ENCODE assay signal across 8 cellular contexts in the genomic region with DNA sequence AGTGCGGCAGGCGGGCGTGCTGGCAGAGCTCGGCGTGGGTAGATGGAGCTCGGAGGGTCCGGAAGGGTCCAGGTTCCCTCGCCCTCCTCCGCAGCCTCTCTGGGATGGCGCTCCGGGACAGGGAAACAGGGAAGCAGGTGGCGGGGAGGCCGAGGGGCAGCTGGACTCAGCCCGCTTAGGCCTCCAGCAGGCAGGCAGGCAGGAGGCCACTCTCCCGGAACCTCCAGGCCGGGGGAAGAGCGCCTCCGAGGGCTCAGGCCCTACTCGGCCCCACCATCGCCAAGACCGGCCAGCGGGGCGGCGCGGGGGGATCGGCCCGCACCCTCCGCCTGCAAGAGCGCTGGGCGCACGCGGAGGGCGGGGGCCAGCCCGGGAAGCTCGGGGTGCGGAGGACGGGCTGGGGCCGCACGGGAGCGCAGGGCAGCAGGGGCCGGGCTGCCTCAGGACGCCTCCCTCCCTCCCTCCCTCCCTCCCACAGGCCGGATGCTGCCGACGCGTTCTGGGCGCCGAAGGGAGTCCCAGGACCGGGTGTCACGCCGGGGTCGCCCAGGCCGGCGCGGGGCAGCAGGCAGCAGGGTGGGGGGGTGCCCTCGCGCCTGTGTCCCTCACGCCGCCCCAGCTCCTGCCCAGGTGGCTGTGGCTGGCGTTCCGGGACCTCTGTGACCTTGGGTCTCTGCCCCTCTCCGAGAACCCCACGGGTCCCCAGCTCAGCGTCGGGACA. TPM values are rescaled to one million over a fixed set of nuclear protein-coding genes. Genes with fewer than 3 reads are reported as not detected.
DNase-seq lines count a peak whose midpoint lies in the region; ATAC-seq and TF ChIP-seq lines count a peak whose summit lies in the region.

No MANE protein-coding gene starts in this region.

- peak; percentile 26 for ATAC-seq in left colon

- H3K27ac Mint-ChIP-seq in HFFc6 = peak overlapping the region; percentile 53
- H3K27ac Mint-ChIP-seq in stimulated activated naive CD8-positive, alpha-beta T cell treated with anti-CD3 and anti-CD28 coated beads, Interleukin-15, Interleukin-2, amounts not matched to agents 100 ng/mL and 50 ng/mL, for 24 hours = peak overlapping the region; percentile 67

- H3K4me1 Mint-ChIP-seq in HFFc6 (ENCODE audit: low read depth) = peaks cover 22% of the 10 kb centered on the region
- H3K4me1 Mint-ChIP-seq in stimulated activated naive CD8-positive, alpha-beta T cell treated with anti-CD3 and anti-CD28 coated beads, Interleukin-15, Interleukin-2, amounts not matched to agents 100 ng/mL and 50 ng/mL, for 24 hours (ENCODE audit: low read depth) = peaks cover 38% of the 10 kb centered on the region

- H3K27me3 Mint-ChIP-seq in HFFc6 (ENCODE audit: insufficient read depth) = no peaks in the 10 kb centered on the region; the same call in 1 of the 2 replicates
- no peaks in the 10 kb centered on the region for H3K27me3 Mint-ChIP-seq in stimulated activated naive CD8-positive, alpha-beta T cell treated with anti-CD3 and anti-CD28 coated beads, Interleukin-15, Interleukin-2, amounts not matched to agents 100 ng/mL and 50 ng/mL, for 24 hours

- in situ Hi-C loops in T47D (cut with HindIII; ENCODE audit: low pct_unique_long_range_greater_than_20kb, low sequenced_read_pairs) = no loop called here

- intact Hi-C loops in left colon (cut with DNase I, micrococcal nuclease) = no loop called here

- H3K36me3 Mint-ChIP-seq in HFFc6 (ENCODE audit: low read depth) = 0 out of 2 replicates have a peak, but pooled peaks cover 5% of the 10 kb centered on the region
- H3K36me3 Mint-ChIP-seq in stimulated activated naive CD8-positive, alpha-beta T cell treated with anti-CD3 and anti-CD28 coated beads, Interleukin-15, Interleukin-2, amounts not matched to agents 100 ng/mL and 50 ng/mL, for 24 hours (ENCODE audit: low read depth) = peaks cover 4% of the 10 kb centered on the region

- peak overlapping the region; percentile 91 for H3K4me3 Mint-ChIP-seq in HFFc6
- H3K4me3 Mint-ChIP-seq in stimulated activated naive CD8-positive, alpha-beta T cell treated with anti-CD3 and anti-CD28 coated beads, Interleukin-15, Interleukin-2, amounts not matched to agents 100 ng/mL and 50 ng/mL, for 24 hours = peak overlapping the region; percentile 84

- TF ChIP-seq CTCF in HFFc6 (IDR thresholded peaks at IDR 0.05) = no peak; the same call in 1 of the 2 replicates

- H3K9me3 Mint-ChIP-seq in HFFc6 = no peaks in the 10 kb centered on the region
- no peaks in the 10 kb centered on the region for H3K9me3 Mint-ChIP-seq in stimulated activated naive CD8-positive, alpha-beta T cell treated with anti-CD3 and anti-CD28 coated beads, Interleukin-15, Interleukin-2, amounts not matched to agents 100 ng/mL and 50 ng/mL, for 24 hours

- DNase-seq in activated CD4-positive, alpha-beta T cell treated with anti-CD3 and anti-CD28 coated beads for 48 hours = peak; percentile 57
- no peak for DNase-seq in activated CD4-positive, alpha-beta T cell treated with anti-CD3 and anti-CD28 coated beads for 4 hours
- DNase-seq in HFFc6 (no peak), NOMO-1 (lab: John Stamatoyannopoulos, UW; ENCODE audit: unreplicated experiment in 2 of 2) (peak; percentile 30 to 38), T47D (ENCODE audit: low read depth in 1 of 2, low spot score in 1 of 2) (peak; percentile 57 to 81), left colon (peak in 1 of 2 donors; percentile 57), MV-4-11 (lab: John Stamatoyannopoulos, UW) (no peak)

RNA-seq across cellular contexts. Expression of gene MGAT4B, which starts 1.0 kb away (rescaled TPM):
- 100 to 1,000 TPM; 129 to 166 (median 148) TPM for total RNA-seq in HFFc6 (2021; fragmentation: NEBNext Ultra II Directional; extraction: Animal tissue kit (Norgen Biotek cat#: 25700))
- total RNA-seq in left colon = 100 to 1,000 TPM; 465 to 474 TPM

RNA-seq across cellular contexts. Expression of gene LTC4S, which starts 11.9 kb away (rescaled TPM):
- not detected for total RNA-seq in HFFc6 (2021; fragmentation: NEBNext Ultra II Directional; extraction: Animal tissue kit (Norgen Biotek cat#: 25700))
- 1 to 10 TPM; 4.2 to 8.7 TPM for total RNA-seq in left colon

RNA-seq across cellular contexts. Expression of gene SQSTM1, which starts 15.0 kb away (rescaled TPM):
- total RNA-seq in HFFc6 (2021; fragmentation: NEBNext Ultra II Directional; extraction: Animal tissue kit (Norgen Biotek cat#: 25700)) = 100 to 1,000 TPM; 188 to 282 (median 280) TPM
- 100 to 1,000 TPM; 200 to 355 TPM for total RNA-seq in left colon

RNA-seq across cellular contexts. Expression of gene MRNIP, which starts 52.9 kb away (rescaled TPM):
- total RNA-seq in HFFc6 (2021; fragmentation: NEBNext Ultra II Directional; extraction: Animal tissue kit (Norgen Biotek cat#: 25700)) = 10 to 100 TPM in 3 of 6 experiments, 1 to 10 TPM in 3; 8.2 to 13.5 (median 9.9) TPM
- total RNA-seq in left colon = 10 to 100 TPM; 16.6 to 18.9 TPM

Comparison
In these comparisons a context has a peak if more than half of its experiments do, and no peak if none do; other contexts are left out.
1. DNase-seq: peak in activated CD4-positive, alpha-beta T cell treated with anti-CD3 and anti-CD28 coated beads for 48 hours (single experiment), NOMO-1 (2 of 2) and T47D (2 of 2); none in activated CD4-positive, alpha-beta T cell treated with anti-CD3 and anti-CD28 coated beads for 4 hours (0 of 2), HFFc6 (single experiment) and MV-4-11 (single experiment).
2. RNA of gene LTC4S, which starts 11.9 kb away (total RNA-seq): 4.2 to 8.7 TPM in left colon; not detected in HFFc6; every median in the first group is over 4 times any median in the second.